In the genomic region with DNA sequence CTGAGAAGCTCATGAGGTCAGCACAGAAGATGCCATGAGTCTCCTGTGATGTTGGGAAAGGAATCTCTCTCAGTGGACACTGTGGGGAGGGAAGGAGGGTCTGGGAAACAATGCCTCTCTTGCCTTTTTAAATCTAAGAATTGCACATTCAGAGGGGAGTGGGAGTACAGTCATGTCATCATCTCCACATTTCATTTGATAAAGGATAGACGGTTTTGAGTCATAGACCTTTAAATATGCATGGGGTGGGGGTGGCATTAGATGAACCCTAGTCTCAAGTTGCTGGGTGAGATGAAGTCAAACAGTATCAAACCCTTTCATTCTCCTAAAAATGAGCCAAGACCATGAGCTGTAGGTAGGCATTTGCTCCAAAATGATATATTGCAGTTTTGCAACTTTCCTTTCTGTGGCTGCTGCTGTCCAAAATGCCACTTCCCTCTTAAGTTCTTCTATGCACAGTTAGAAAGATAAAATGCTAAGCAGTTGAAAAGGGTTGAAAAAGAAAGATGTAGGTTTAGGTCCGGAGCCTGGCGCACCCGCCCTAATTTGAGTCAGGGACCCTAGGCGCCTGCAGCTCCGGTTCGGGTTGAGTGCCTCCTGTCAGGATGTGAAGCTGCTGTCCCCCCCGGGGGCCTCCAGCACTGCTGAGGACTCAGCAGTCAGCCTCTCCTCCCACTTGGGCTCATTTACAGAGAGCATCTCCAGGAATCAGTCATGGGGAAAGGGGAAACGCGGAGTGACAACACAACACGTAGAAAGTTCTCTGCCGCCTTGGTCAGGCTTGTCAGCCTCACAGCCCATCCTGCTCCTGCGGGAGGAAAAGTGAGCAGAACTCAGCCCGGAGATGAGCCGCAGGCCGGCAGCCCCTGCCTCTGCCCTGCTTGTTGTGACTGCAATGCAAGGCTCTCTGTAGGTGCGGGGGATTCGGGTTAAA, we compare ENCODE assay signal across 9 cellular contexts.
DNase-seq lines count a peak whose midpoint lies in the region; ATAC-seq and TF ChIP-seq lines count a peak whose summit lies in the region.
"Had no signal": no experiment of that assay in that cellular context is flagged by ENCODE, and none has a peak within 500 bp of the region (broad histone marks: within the 10 kb centered on the region; RNA-seq: fewer than 3 reads in every experiment).

No MANE protein-coding gene starts in this region.

- peak overlapping the region; percentile 70 to 84 (median 80) for H3K27ac ChIP-seq in Peyer's patch
- peak overlapping the region; percentile 54 to 88 for H3K27ac ChIP-seq in left lung
- no peak overlapping the region for H3K27ac ChIP-seq in neural progenitor cell
- H3K27ac ChIP-seq: VCaP had no signal

- no peak overlapping the region for H3K4me2 ChIP-seq in neural progenitor cell

- intact Hi-C loops in left lung (cut with DNase I), result no loop called here

- H3F3A ChIP-seq in neural progenitor cell (ENCODE audit: low read depth), result no peaks in the 10 kb centered on the region

- no peaks in the 10 kb centered on the region for H3K9me3 Mint-ChIP-seq in activated naive CD4-positive, alpha-beta T cell treated with anti-CD3 and anti-CD28 coated beads, Interleukin-2, amount 50 U/mL, for 24 hours
- H3K9me3 Mint-ChIP-seq in stimulated activated memory B cell treated with anti-CD40 and anti-IgM and Interleukin-4, amounts not matched to agents 10 μg/mL and 1 μg/mL and 100 μg/mL, for 72 hours, result no peaks in the 10 kb centered on the region
- no peaks in the 10 kb centered on the region for H3K9me3 Mint-ChIP-seq in neural progenitor cell

- no peaks in the 10 kb centered on the region for H3K36me3 Mint-ChIP-seq in activated naive CD4-positive, alpha-beta T cell treated with anti-CD3 and anti-CD28 coated beads, Interleukin-2, amount 50 U/mL, for 24 hours
- H3K36me3 Mint-ChIP-seq in stimulated activated memory B cell treated with anti-CD40 and anti-IgM and Interleukin-4, amounts not matched to agents 10 μg/mL and 1 μg/mL and 100 μg/mL, for 72 hours, result no peaks in the 10 kb centered on the region
- H3K36me3 Mint-ChIP-seq in neural progenitor cell, result no peaks in the 10 kb centered on the region

- peak overlapping the region; percentile 91 for H3K27ac Mint-ChIP-seq in activated naive CD4-positive, alpha-beta T cell treated with anti-CD3 and anti-CD28 coated beads, Interleukin-2, amount 50 U/mL, for 24 hours
- H3K27ac Mint-ChIP-seq in stimulated activated memory B cell treated with anti-CD40 and anti-IgM and Interleukin-4, amounts not matched to agents 10 μg/mL and 1 μg/mL and 100 μg/mL, for 72 hours, result peak overlapping the region; percentile 92
- no peak overlapping the region for H3K27ac Mint-ChIP-seq in neural progenitor cell

- peak; percentile 58 for ATAC-seq in left lung
- ATAC-seq in stimulated activated memory B cell treated with anti-CD40 and anti-IgM and Interleukin-4, amounts not matched to agents 10 μg/mL and 1 μg/mL and 100 μg/mL, for 72 hours, result peak; percentile 76
- ATAC-seq in HG02571 (IDR thresholded peaks at IDR 0.05; ENCODE audit: unreplicated experiment), result no peak

- TF ChIP-seq POLR2A in Peyer's patch (IDR thresholded peaks at IDR 0.05), result no peak

- peaks cover 59% of the 10 kb centered on the region for H3K4me1 Mint-ChIP-seq in activated naive CD4-positive, alpha-beta T cell treated with anti-CD3 and anti-CD28 coated beads, Interleukin-2, amount 50 U/mL, for 24 hours
- peaks cover 46% of the 10 kb centered on the region for H3K4me1 Mint-ChIP-seq in stimulated activated memory B cell treated with anti-CD40 and anti-IgM and Interleukin-4, amounts not matched to agents 10 μg/mL and 1 μg/mL and 100 μg/mL, for 72 hours
- H3K4me1 Mint-ChIP-seq in neural progenitor cell, result no peaks in the 10 kb centered on the region

- no peaks in the 10 kb centered on the region for H3K27me3 ChIP-seq in Peyer's patch
- no peaks in the 10 kb centered on the region for H3K27me3 ChIP-seq in left lung
- no peaks in the 10 kb centered on the region for H3K27me3 ChIP-seq in neural progenitor cell

- H4K20me1 ChIP-seq in neural progenitor cell (ENCODE audit: low read depth), result no peaks in the 10 kb centered on the region

- DNase-seq in NCI-H2029 (lab: John Stamatoyannopoulos, UW) (peak; percentile 23), NCI-H2029 treated with DMSO at 0.1 percent for 48 hours (lab: John Stamatoyannopoulos, UW) (no peak), Peyer's patch (peak; percentile 54 to 78 (median 77)), left lung (peak; percentile 41 to 77), neural progenitor cell (ENCODE audit: low spot score) (no peak)

- TF ChIP-seq CTCF in Peyer's patch (IDR thresholded peaks at IDR 0.05) (no peak), left lung (IDR thresholded peaks at IDR 0.05) (no peak), neural progenitor cell (IDR thresholded peaks at IDR 0.05) (no peak)

- H3K4me3 ChIP-seq in Peyer's patch, result peak overlapping the region; percentile 24 to 52 (median 46)
- H3K4me3 ChIP-seq in left lung, result peak overlapping the region; percentile 6 to 38
- no peak overlapping the region for H3K4me3 ChIP-seq in neural progenitor cell

- H3K79me2 ChIP-seq in neural progenitor cell (ENCODE audit: low read depth), result no peaks in the 10 kb centered on the region

- H3K9me3 ChIP-seq in Peyer's patch (no peaks in the 10 kb centered on the region), left lung (no peaks in the 10 kb centered on the region), neural progenitor cell (ENCODE audit: low read depth) (no peaks in the 10 kb centered on the region)

- no peaks in the 10 kb centered on the region for H3K36me3 ChIP-seq in Peyer's patch
- no peaks in the 10 kb centered on the region for H3K36me3 ChIP-seq in left lung
- H3K36me3 ChIP-seq in neural progenitor cell, result no peaks in the 10 kb centered on the region

- peaks cover 0 to 8% (median 2%) of the 10 kb centered on the region in 4 donors for H3K4me1 ChIP-seq in Peyer's patch
- peaks cover 0 to 34% of the 10 kb centered on the region in 2 donors for H3K4me1 ChIP-seq in left lung
- no peaks in the 10 kb centered on the region for H3K4me1 ChIP-seq in neural progenitor cell

- no peak overlapping the region for H3K9ac ChIP-seq in neural progenitor cell

- H3K27me3 Mint-ChIP-seq in activated naive CD4-positive, alpha-beta T cell treated with anti-CD3 and anti-CD28 coated beads, Interleukin-2, amount 50 U/mL, for 24 hours, result no peaks in the 10 kb centered on the region
- no peaks in the 10 kb centered on the region for H3K27me3 Mint-ChIP-seq in stimulated activated memory B cell treated with anti-CD40 and anti-IgM and Interleukin-4, amounts not matched to agents 10 μg/mL and 1 μg/mL and 100 μg/mL, for 72 hours
- H3K27me3 Mint-ChIP-seq in neural progenitor cell (ENCODE audit: insufficient read depth, low read depth), result peaks cover 3% of the 10 kb centered on the region

- H3K4me3 Mint-ChIP-seq in activated naive CD4-positive, alpha-beta T cell treated with anti-CD3 and anti-CD28 coated beads, Interleukin-2, amount 50 U/mL, for 24 hours, result peak overlapping the region; percentile 88
- peak overlapping the region; percentile 80 for H3K4me3 Mint-ChIP-seq in stimulated activated memory B cell treated with anti-CD40 and anti-IgM and Interleukin-4, amounts not matched to agents 10 μg/mL and 1 μg/mL and 100 μg/mL, for 72 hours
- H3K4me3 Mint-ChIP-seq in neural progenitor cell, result no peak overlapping the region

- no peak overlapping the region for H2AFZ ChIP-seq in neural progenitor cell (replicated peaks)

Comparison
In these comparisons a context has a peak if more than half of its experiments do, and no peak if none do; other contexts are left out.
1. DNase-seq: peak in NCI-H2029 (single experiment), Peyer's patch (3 of 3) and left lung (2 of 2); none in NCI-H2029 treated with DMSO at 0.1 percent for 48 hours (single experiment) and neural progenitor cell (single experiment).